8 cellular contexts compared by ENCODE assay signal in the genomic region with DNA sequence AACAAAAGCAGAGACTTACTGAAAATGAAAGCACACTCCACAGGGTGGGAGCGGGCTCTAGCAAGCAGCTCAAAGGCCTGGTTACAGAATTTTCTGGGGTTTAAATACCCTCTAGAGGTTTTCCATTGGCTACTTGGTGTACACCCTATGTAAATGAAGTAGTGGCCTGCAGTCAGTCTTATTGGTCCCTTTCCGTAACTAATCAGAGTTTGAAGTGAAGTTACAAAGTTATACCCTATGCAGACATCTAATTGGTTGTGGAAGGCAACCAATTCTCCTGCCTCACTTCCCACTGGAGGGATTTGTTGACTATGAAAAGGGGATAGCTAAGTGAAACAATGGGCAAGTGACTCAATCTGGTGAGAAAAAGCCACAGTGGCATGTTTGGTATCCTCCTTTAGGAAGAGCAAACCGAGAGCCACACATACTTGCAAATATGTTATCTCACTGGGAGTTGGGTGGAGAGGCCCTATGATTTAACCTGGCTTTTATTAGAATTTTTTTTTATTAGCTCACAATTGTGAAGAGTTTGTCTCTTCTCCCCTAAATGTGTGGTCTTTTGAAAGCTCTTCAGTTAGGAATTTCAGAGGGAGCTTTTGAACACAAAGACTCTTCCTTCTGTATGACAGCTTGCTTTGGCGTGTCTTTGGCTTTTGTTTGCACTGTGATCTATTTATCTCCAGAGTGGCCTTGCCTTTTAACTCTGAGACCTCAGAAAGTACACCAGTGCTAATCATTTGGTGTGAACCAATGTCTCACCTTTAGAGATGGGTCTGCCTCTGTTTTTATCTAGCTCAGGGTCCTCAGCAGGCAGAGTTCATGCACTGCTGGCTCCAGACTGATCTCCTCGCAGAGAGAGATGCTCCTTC.
DNase-seq lines count a peak whose midpoint lies in the region; ATAC-seq, FAIRE-seq and TF ChIP-seq lines count a peak whose summit lies in the region.

No MANE protein-coding gene starts in this region.

- no peak overlapping the region for H3K4ac ChIP-seq in neuronal stem cell (ENCODE audit: low read length)

- no peaks in the 10 kb centered on the region for H3K27me3 ChIP-seq in BLaER1
- H3K27me3 ChIP-seq in MG63: no peaks in the 10 kb centered on the region
- no peaks in the 10 kb centered on the region for H3K27me3 ChIP-seq in endocrine pancreas (ENCODE audit: control insufficient read depth, insufficient read depth, low read length)
- H3K27me3 ChIP-seq in neuronal stem cell (ENCODE audit: control insufficient read depth in 3 of 3, insufficient read depth in 3 of 3, low read depth in 1 of 3, low read length in 3 of 3): no peaks in the 10 kb centered on the region

- H3K4me1 ChIP-seq in BLaER1 (peaks cover 79% of the 10 kb centered on the region), endocrine pancreas (ENCODE audit: control insufficient read depth, insufficient read depth, low read length) (peaks cover 48% of the 10 kb centered on the region), neuronal stem cell (ENCODE audit: control insufficient read depth in 2 of 2, insufficient read depth in 1 of 2, low read depth in 1 of 2, low read length in 2 of 2) (peaks cover 35 to 46% of the 10 kb centered on the region in 2 donors)

- FAIRE-seq in GM12892 (lab: Jason Lieb, UNC): no peak

- no peak overlapping the region for H4K8ac ChIP-seq in neuronal stem cell (ENCODE audit: low read depth, low read length)

- H4K91ac ChIP-seq in neuronal stem cell (ENCODE audit: low read depth, low read length, poor library complexity): no peak overlapping the region

- H3K4me3 ChIP-seq in BLaER1: no peak overlapping the region
- H3K4me3 ChIP-seq in MG63: no peak overlapping the region
- H3K4me3 ChIP-seq in endocrine pancreas (ENCODE audit: control insufficient read depth, insufficient read depth, low read length): peak overlapping the region; percentile 50
- H3K4me3 ChIP-seq in neuronal stem cell (ENCODE audit: low read length in 2 of 2): peak overlapping the region in 1 of 2 donors; percentile 19

- no peak overlapping the region for H3K23ac ChIP-seq in neuronal stem cell (ENCODE audit: low read depth, low read length, poor library complexity)

- no peak overlapping the region for H2BK5ac ChIP-seq in neuronal stem cell (ENCODE audit: low read length)

- H3K27ac ChIP-seq in BLaER1 (peak overlapping the region; percentile 0; the same call in 1 of the 2 replicates), neuronal stem cell (replicated peaks; ENCODE audit: low read length) (peak overlapping the region; percentile 84)

- no peak overlapping the region for H2BK120ac ChIP-seq in neuronal stem cell (ENCODE audit: low read depth, low read length)

- DNase-seq in MG63 (peak; percentile 46), neuronal stem cell (ENCODE audit: low spot score) (peak; percentile 81), GM12892 (ENCODE audit: insufficient read length) (no peak)

- H2BK12ac ChIP-seq in neuronal stem cell (ENCODE audit: low read length): no peak overlapping the region

- no peak overlapping the region for H3K14ac ChIP-seq in neuronal stem cell (ENCODE audit: low read length)

- H2AFZ ChIP-seq in neuronal stem cell (ENCODE audit: low read length): no peak overlapping the region

- ATAC-seq in GM18858 (IDR thresholded peaks at IDR 0.05; ENCODE audit: unreplicated experiment): no peak
- ATAC-seq in GM18498 (IDR thresholded peaks at IDR 0.05; ENCODE audit: unreplicated experiment): no peak
- no peak for ATAC-seq in HG02884 (IDR thresholded peaks at IDR 0.05; ENCODE audit: unreplicated experiment)

- WGBS in neuronal stem cell (ENCODE audit: extremely low coverage in 2 of 2, insufficient read length in 2 of 2, insufficient replicate concordance in 1 of 2), 2 donors: no CpG with 5 or more reads among the region's 5 CpGs

- H3K4me2 ChIP-seq in BLaER1: peak overlapping the region; percentile 59
- H3K4me2 ChIP-seq in neuronal stem cell (ENCODE audit: insufficient read depth, low read length, poor library complexity, severe bottlenecking): peak overlapping the region; percentile 23

- peaks cover 100% of the 10 kb centered on the region for H4K20me1 ChIP-seq in BLaER1

- no peak overlapping the region for H3K18ac ChIP-seq in neuronal stem cell (ENCODE audit: low read length)

- no peak for TF ChIP-seq POLR2A in GM12892 (IDR thresholded peaks at IDR 0.05; ENCODE audit: low read depth, low read length)

- no peaks in the 10 kb centered on the region for H3K79me1 ChIP-seq in neuronal stem cell (ENCODE audit: low read depth, low read length)

- no peak overlapping the region for H2BK15ac ChIP-seq in neuronal stem cell (ENCODE audit: low read length)

- H2AK5ac ChIP-seq in neuronal stem cell (ENCODE audit: low read depth, low read length): no peak overlapping the region

- H3K9me3 ChIP-seq in BLaER1: no peaks in the 10 kb centered on the region
- H3K9me3 ChIP-seq in MG63: no peaks in the 10 kb centered on the region
- H3K9me3 ChIP-seq in endocrine pancreas (ENCODE audit: control insufficient read depth, low read length): no peaks in the 10 kb centered on the region
- H3K9me3 ChIP-seq in neuronal stem cell (replicated peaks in 1 of 2; ENCODE audit: control insufficient read depth in 2 of 2, insufficient read depth in 1 of 2, low read depth in 1 of 2, low read length in 2 of 2): no peaks in the 10 kb centered on the region

- H3K9ac ChIP-seq in BLaER1: no peak overlapping the region
- H3K9ac ChIP-seq in endocrine pancreas (ENCODE audit: control insufficient read depth, insufficient read depth, low read length): no peak overlapping the region
- no peak overlapping the region for H3K9ac ChIP-seq in neuronal stem cell (ENCODE audit: low read depth, low read length, poor library complexity)

- H3K36me3 ChIP-seq in BLaER1 (peaks cover 16% of the 10 kb centered on the region), MG63 (no peaks in the 10 kb centered on the region; the same call in 1 of the 2 replicates), endocrine pancreas (ENCODE audit: control insufficient read depth, insufficient read depth, low read length) (no peaks in the 10 kb centered on the region), neuronal stem cell (replicated peaks in 1 of 2; ENCODE audit: control insufficient read depth in 2 of 2, insufficient read depth in 2 of 2, low read length in 2 of 2) (peaks cover 0 to 1% of the 10 kb centered on the region in 2 donors)
